In genomic region chr3:129690406-129690805, GRCh38 we compare ENCODE assay signal across 8 cellular contexts.
DNase-seq lines count a peak whose midpoint lies in the region; ATAC-seq and TF ChIP-seq lines count a peak whose summit lies in the region.

No MANE protein-coding gene starts in this region.

- peaks cover 4% of the 10 kb centered on the region for H3K9me3 Mint-ChIP-seq in Calu3 (ENCODE audit: low read depth, unreplicated experiment)
- H3K9me3 Mint-ChIP-seq in activated CD4-positive, alpha-beta T cell treated with anti-CD3 and anti-CD28 coated beads, Interleukin-2, amount 10 ng/mL, durations not matched to agents 7 days and 5 days, result peaks cover 2% of the 10 kb centered on the region

- peaks cover 9% of the 10 kb centered on the region for H3K4me1 Mint-ChIP-seq in Calu3 (ENCODE audit: low read depth, unreplicated experiment)
- H3K4me1 Mint-ChIP-seq in activated CD4-positive, alpha-beta T cell treated with anti-CD3 and anti-CD28 coated beads, Interleukin-2, amount 10 ng/mL, durations not matched to agents 7 days and 5 days, result peaks cover 2% of the 10 kb centered on the region

- ATAC-seq in GM18907 (IDR thresholded peaks at IDR 0.05; ENCODE audit: unreplicated experiment) (peak; percentile 78), HG03439 (IDR thresholded peaks at IDR 0.05; ENCODE audit: unreplicated experiment) (peak; percentile 71), HG03097 (IDR thresholded peaks at IDR 0.05; ENCODE audit: low FRiP score, unreplicated experiment) (no peak)

- no peak for TF ChIP-seq CTCF in Calu3 (IDR thresholded peaks at IDR 0.05; ENCODE audit: unreplicated experiment)

- no peak overlapping the region for H3K27ac Mint-ChIP-seq in Calu3 (ENCODE audit: unreplicated experiment)
- no peak overlapping the region for H3K27ac Mint-ChIP-seq in activated CD4-positive, alpha-beta T cell treated with anti-CD3 and anti-CD28 coated beads, Interleukin-2, amount 10 ng/mL, durations not matched to agents 7 days and 5 days

- no peak overlapping the region for H3K4me3 Mint-ChIP-seq in Calu3 (ENCODE audit: low read depth, unreplicated experiment)
- H3K4me3 Mint-ChIP-seq in activated CD4-positive, alpha-beta T cell treated with anti-CD3 and anti-CD28 coated beads, Interleukin-2, amount 10 ng/mL, durations not matched to agents 7 days and 5 days, result no peak overlapping the region

- no peaks in the 10 kb centered on the region for H3K36me3 Mint-ChIP-seq in Calu3 (ENCODE audit: insufficient read depth, unreplicated experiment)
- no peaks in the 10 kb centered on the region for H3K36me3 Mint-ChIP-seq in activated CD4-positive, alpha-beta T cell treated with anti-CD3 and anti-CD28 coated beads, Interleukin-2, amount 10 ng/mL, durations not matched to agents 7 days and 5 days (ENCODE audit: low read depth)

- BruUV-seq in Calu3 (replicated peaks; lab: Mats Ljungman, UMichigan), result no TSS peak

- DNase-seq in Calu3 (peak; percentile 64), NCI-H446 (lab: John Stamatoyannopoulos, UW) (peak; percentile 12 to 62), glomerular endothelial cell (ENCODE audit: extremely low read depth, low read depth, low spot score) (peak; percentile 27), pulmonary artery endothelial cell (ENCODE audit: low read depth, low spot score) (peak; percentile 11)
- peak; percentile 50 for DNase-seq in activated CD4-positive, alpha-beta T cell treated with anti-CD3 and anti-CD28 coated beads, Interleukin-2, amount 10 ng/mL, durations not matched to agents 7 days and 5 days

- POLR2A ChIA-PET in activated CD4-positive, alpha-beta T cell treated with anti-CD3 and anti-CD28 coated beads, Interleukin-2, amount 10 ng/mL, durations not matched to agents 7 days and 5 days (lab: Charles Lee), result no interaction called here

- intact Hi-C loops in Calu3 (cut with micrococcal nuclease; ENCODE audit: unreplicated experiment), result no loop called here

- CTCF ChIA-PET in Calu3 (lab: Charles Lee), result interaction anchor here (1.3 to 1.4 kb wide), 2 partner anchors 16 to 20 kb away, joined by 3 to 4 read pairs; no protein-coding TSS in a partner anchor
- CTCF ChIA-PET in activated CD4-positive, alpha-beta T cell treated with anti-CD3 and anti-CD28 coated beads, Interleukin-2, amount 10 ng/mL, durations not matched to agents 7 days and 5 days (lab: Charles Lee), result no interaction called here

- no peaks in the 10 kb centered on the region for H3K27me3 Mint-ChIP-seq in Calu3 (ENCODE audit: unreplicated experiment)
- no peaks in the 10 kb centered on the region for H3K27me3 Mint-ChIP-seq in activated CD4-positive, alpha-beta T cell treated with anti-CD3 and anti-CD28 coated beads, Interleukin-2, amount 10 ng/mL, durations not matched to agents 7 days and 5 days

Comparison
In these comparisons a context has a peak if more than half of its experiments do, and no peak if none do; other contexts are left out.
1. DNase-seq: peak in every context shown above with its lines; median percentile 64 in Calu3; 50 in activated CD4-positive, alpha-beta T cell treated with anti-CD3 and anti-CD28 coated beads, Interleukin-2, amount 10 ng/mL, durations not matched to agents 7 days and 5 days; 37 in NCI-H446; 27 in glomerular endothelial cell; 11 in pulmonary artery endothelial cell.